In the genomic region with DNA sequence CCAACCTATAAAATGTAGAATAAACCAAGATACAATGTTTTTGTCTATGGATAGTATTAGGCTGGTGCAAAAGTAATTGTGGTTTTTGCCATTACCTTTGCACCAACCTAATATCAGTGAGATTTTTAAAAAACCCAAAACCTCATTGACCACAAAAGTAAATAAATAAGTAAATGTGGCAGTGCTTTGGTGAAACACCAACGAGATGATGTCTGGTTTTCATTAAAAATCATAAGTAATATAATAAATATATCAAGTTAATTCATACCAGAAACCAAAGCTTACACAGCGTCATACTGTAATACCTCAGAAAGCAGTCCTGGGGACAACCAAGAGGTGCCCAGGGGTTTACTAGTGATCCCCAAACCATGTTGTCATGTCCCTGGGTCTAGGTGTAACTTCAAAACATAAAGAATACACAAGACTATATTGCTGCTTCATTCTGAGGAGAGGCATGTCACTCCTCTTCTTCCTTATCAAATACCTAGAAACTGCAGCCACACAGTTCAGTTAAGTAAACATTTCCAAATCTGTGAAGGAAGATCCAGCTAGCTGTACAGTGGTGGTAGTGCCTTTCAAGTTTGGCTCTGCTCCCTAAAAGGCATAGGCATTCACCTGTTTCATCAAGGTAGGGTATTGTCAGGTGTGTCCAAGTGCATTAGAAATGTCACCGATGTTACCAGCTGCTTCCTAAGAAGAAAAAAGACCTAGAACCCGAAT, we compare ENCODE assay signal across 1 cellular context.
A peak's percentile ranks its signal among the peaks of the same experiment; 100 is the strongest.
TF ChIP-seq lines count a peak whose summit lies in the region.

No MANE protein-coding gene starts in this region.

TF ChIP-seq in SK-N-SH, 30 proteins besides CTCF, POLR2A, EP300 and RAD21 (continued from another document):
- TF ChIP-seq, protein P1, sequence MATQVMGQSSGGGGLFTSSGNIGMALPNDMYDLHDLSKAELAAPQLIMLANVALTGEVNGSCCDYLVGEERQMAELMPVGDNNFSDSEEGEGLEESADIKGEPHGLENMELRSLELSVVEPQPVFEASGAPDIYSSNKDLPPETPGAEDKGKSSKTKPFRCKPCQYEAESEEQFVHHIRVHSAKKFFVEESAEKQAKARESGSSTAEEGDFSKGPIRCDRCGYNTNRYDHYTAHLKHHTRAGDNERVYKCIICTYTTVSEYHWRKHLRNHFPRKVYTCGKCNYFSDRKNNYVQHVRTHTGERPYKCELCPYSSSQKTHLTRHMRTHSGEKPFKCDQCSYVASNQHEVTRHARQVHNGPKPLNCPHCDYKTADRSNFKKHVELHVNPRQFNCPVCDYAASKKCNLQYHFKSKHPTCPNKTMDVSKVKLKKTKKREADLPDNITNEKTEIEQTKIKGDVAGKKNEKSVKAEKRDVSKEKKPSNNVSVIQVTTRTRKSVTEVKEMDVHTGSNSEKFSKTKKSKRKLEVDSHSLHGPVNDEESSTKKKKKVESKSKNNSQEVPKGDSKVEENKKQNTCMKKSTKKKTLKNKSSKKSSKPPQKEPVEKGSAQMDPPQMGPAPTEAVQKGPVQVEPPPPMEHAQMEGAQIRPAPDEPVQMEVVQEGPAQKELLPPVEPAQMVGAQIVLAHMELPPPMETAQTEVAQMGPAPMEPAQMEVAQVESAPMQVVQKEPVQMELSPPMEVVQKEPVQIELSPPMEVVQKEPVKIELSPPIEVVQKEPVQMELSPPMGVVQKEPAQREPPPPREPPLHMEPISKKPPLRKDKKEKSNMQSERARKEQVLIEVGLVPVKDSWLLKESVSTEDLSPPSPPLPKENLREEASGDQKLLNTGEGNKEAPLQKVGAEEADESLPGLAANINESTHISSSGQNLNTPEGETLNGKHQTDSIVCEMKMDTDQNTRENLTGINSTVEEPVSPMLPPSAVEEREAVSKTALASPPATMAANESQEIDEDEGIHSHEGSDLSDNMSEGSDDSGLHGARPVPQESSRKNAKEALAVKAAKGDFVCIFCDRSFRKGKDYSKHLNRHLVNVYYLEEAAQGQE (IDR thresholded peaks at IDR 0.05; ENCODE audit: low read depth, low read length): no peak
- no peak for TF ChIP-seq EZH2phosphoT487 (IDR thresholded peaks at IDR 0.05; ENCODE audit: borderline replicate concordance, low read depth)
- TF ChIP-seq MXI1 (IDR thresholded peaks at IDR 0.05; ENCODE audit: low read depth, low read length): no peak
- TF ChIP-seq GABPA (IDR thresholded peaks at IDR 0.05; ENCODE audit: low read depth): no peak
- TF ChIP-seq, protein P2, sequence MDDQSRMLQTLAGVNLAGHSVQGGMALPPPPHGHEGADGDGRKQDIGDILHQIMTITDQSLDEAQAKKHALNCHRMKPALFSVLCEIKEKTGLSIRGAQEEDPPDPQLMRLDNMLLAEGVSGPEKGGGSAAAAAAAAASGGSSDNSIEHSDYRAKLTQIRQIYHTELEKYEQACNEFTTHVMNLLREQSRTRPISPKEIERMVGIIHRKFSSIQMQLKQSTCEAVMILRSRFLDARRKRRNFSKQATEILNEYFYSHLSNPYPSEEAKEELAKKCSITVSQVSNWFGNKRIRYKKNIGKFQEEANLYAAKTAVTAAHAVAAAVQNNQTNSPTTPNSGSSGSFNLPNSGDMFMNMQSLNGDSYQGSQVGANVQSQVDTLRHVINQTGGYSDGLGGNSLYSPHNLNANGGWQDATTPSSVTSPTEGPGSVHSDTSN (IDR thresholded peaks at IDR 0.05): peak; percentile 40; the same call in 1 of the 2 replicates
